In the genomic region with DNA sequence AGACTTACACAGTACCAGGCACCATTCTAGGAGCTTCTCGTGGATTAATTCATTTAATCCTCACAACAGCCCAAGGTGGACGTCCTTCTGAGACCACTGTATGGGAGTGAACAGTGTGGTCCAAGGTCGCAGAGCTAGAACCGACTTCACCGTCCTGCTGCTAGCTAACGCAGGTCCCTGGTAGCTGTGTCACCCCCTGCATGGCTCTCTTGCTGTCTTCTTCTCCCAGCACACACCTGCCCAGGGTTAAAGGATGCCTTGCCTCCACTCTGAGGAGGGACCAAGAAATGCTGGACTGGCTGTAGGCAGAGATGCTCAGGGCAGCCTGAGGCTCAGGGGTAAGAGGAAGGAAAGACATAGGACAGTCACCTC, we compare ENCODE assay signal across 17 cellular contexts. TPM values are rescaled to one million over a fixed set of nuclear protein-coding genes. Genes with fewer than 3 reads are reported as not detected.
A peak's percentile ranks its signal among the peaks of the same experiment; 100 is the strongest.
DNase-seq lines count a peak whose midpoint lies in the region; ATAC-seq and TF ChIP-seq lines count a peak whose summit lies in the region.
"Had no signal": no experiment of that assay in that cellular context is flagged by ENCODE, and none has a peak within 500 bp of the region (broad histone marks: within the 10 kb centered on the region; RNA-seq: fewer than 3 reads in every experiment).

No MANE protein-coding gene starts in this region.

- H3K4me3 ChIP-seq in BLaER1: no peak overlapping the region
- H3K4me3 ChIP-seq in osteoblast (ENCODE audit: insufficient read depth, low read length): no peak overlapping the region
- H3K4me3 ChIP-seq: colonic mucosa, ovary had no signal

- H3K79me2 ChIP-seq in H9 (ENCODE audit: insufficient read depth, low read length) (peaks cover 17% of the 10 kb centered on the region), osteoblast (ENCODE audit: insufficient read depth, low read length) (peaks cover 79% of the 10 kb centered on the region)

- no peak overlapping the region for H2BK20ac ChIP-seq in H9 (ENCODE audit: low read depth, low read length, poor library complexity, severe bottlenecking)

- H3K27ac Mint-ChIP-seq in H9 (no peak overlapping the region), chondrocyte (ENCODE audit: unreplicated experiment) (no peak overlapping the region)

- H3K9ac ChIP-seq in BLaER1: peak overlapping the region; percentile 69
- peak overlapping the region; percentile 32 for H3K9ac ChIP-seq in H9 (ENCODE audit: extremely low read depth, insufficient read length, low read length)

- H3K9me3 ChIP-seq in BLaER1: no peaks in the 10 kb centered on the region
- H3K9me3 ChIP-seq in H9 (ENCODE audit: control insufficient read depth, low read depth, low read length): no peaks in the 10 kb centered on the region
- H3K9me3 ChIP-seq in osteoblast (ENCODE audit: low read depth, low read length): no peaks in the 10 kb centered on the region
- H3K9me3 ChIP-seq: colonic mucosa, ovary had no signal

- H3K23me2 ChIP-seq in H9 (ENCODE audit: insufficient read length, low read depth, low read length, poor library complexity, severe bottlenecking): peaks cover 9% of the 10 kb centered on the region

- TF ChIP-seq CTCF in H9 (conservative IDR thresholded peaks at IDR 0.05) (no peak), chondrocyte (IDR thresholded peaks at IDR 0.05) (no peak), osteoblast (IDR thresholded peaks at IDR 0.05; ENCODE audit: extremely low read depth, low read depth, low read length) (no peak), foreskin keratinocyte (conservative IDR thresholded peaks at IDR 0.05) (no peak)

- no peak overlapping the region for H3K23ac ChIP-seq in H9 (ENCODE audit: insufficient read length, low read depth, low read length)

- no peak overlapping the region for H3K4ac ChIP-seq in H9 (ENCODE audit: low read depth, low read length)

- no peak overlapping the region for H3K56ac ChIP-seq in H9 (ENCODE audit: insufficient read length, low read depth, low read length)

- H4K8ac ChIP-seq in H9 (replicated peaks; ENCODE audit: insufficient read length, low read depth, low read length): no peak overlapping the region

- no peak overlapping the region for H2BK15ac ChIP-seq in H9 (ENCODE audit: low read depth, low read length)

- no peak overlapping the region; the same call in 1 of the 2 replicates for H3K14ac ChIP-seq in H9 (ENCODE audit: insufficient read depth, low read length)

- no peak overlapping the region for H2BK12ac ChIP-seq in H9 (ENCODE audit: insufficient read length, low read depth, low read length)

- H3K4me1 ChIP-seq in BLaER1 (peaks cover 86% of the 10 kb centered on the region), H9 (ENCODE audit: insufficient read depth, low read length) (no peaks in the 10 kb centered on the region; the same call in 1 of the 2 replicates), osteoblast (ENCODE audit: insufficient read depth, low read length) (peaks cover 46% of the 10 kb centered on the region), foreskin keratinocyte (peaks cover 14% of the 10 kb centered on the region)

- H3K4me2 ChIP-seq in BLaER1: peak overlapping the region; percentile 99
- no peak overlapping the region for H3K4me2 ChIP-seq in H9 (ENCODE audit: insufficient read depth, insufficient read length, low read length)
- no peak overlapping the region for H3K4me2 ChIP-seq in osteoblast (ENCODE audit: insufficient read depth, low read length)

- no peak overlapping the region for H2BK5ac ChIP-seq in H9 (ENCODE audit: insufficient read length, low read length)

- H3K79me1 ChIP-seq in H9 (ENCODE audit: insufficient read depth, low read depth, low read length, poor library complexity, severe bottlenecking): peaks cover 5% of the 10 kb centered on the region

- no peak overlapping the region for H3K18ac ChIP-seq in H9 (ENCODE audit: insufficient read length, low read depth, low read length)

- H3K4me3 Mint-ChIP-seq in H9: no peak overlapping the region
- no peak overlapping the region for H3K4me3 Mint-ChIP-seq in chondrocyte (ENCODE audit: unreplicated experiment)

- WGBS in H9 (ENCODE audit: extremely low coverage, insufficient read length, low lambda C conversion rate): no CpG with 5 or more reads among the region's 6 CpGs

- ATAC-seq in foreskin keratinocyte: no peak

- no peaks in the 10 kb centered on the region for H3K27me3 Mint-ChIP-seq in H9 (ENCODE audit: low read depth)
- H3K27me3 Mint-ChIP-seq in chondrocyte (ENCODE audit: low read depth): no peaks in the 10 kb centered on the region

- H2AFZ ChIP-seq in H9 (ENCODE audit: low read length) (no peak overlapping the region), osteoblast (ENCODE audit: low read length) (no peak overlapping the region)

- no peak overlapping the region for H4K5ac ChIP-seq in H9 (ENCODE audit: insufficient read length, low read depth, low read length)

- H2AK5ac ChIP-seq in H9 (ENCODE audit: insufficient read length, low read length): no peak overlapping the region

- no peak overlapping the region for H3T11ph ChIP-seq in H9 (ENCODE audit: low read length)

- peak overlapping the region; percentile 98 for H3K27ac ChIP-seq in BLaER1
- no peak overlapping the region for H3K27ac ChIP-seq in H9 (ENCODE audit: insufficient read length, low read depth, low read length)
- peak overlapping the region; percentile 77 for H3K27ac ChIP-seq in osteoblast (ENCODE audit: low read depth, low read length)
- H3K27ac ChIP-seq in foreskin keratinocyte: no peak overlapping the region
- H3K27ac ChIP-seq: colonic mucosa, ovary had no signal

- DNase-seq in H9 (no peak), chondrocyte (ENCODE audit: low spot score) (peak; percentile 47), osteoblast (ENCODE audit: insufficient read length, low spot score, missing footprints) (no peak), NCI-H146 (lab: John Stamatoyannopoulos, UW) (no peak), foreskin keratinocyte (no peak), NCI-H82 treated with DMSO at 0.1 percent for 48 hours (lab: John Stamatoyannopoulos, UW; ENCODE audit: unreplicated experiment) (no peak)
- DNase-seq in activated naive CD4-positive, alpha-beta T cell (lab: John Stamatoyannopoulos, UW): no peak
- DNase-seq: activated CD4-positive, alpha-beta T cell treated with anti-CD3 and anti-CD28 coated beads, Interleukin-2, amount 50 U/mL, for 48 hours; C1 segment of cervical spinal cord; colonic mucosa; NCI-H1694 treated with DMSO at 0.1 percent for 48 hours had no signal

- H3K27me3 ChIP-seq in BLaER1 (no peaks in the 10 kb centered on the region), H9 (ENCODE audit: insufficient read depth, low read length) (no peaks in the 10 kb centered on the region), osteoblast (ENCODE audit: insufficient read depth, low read length) (no peaks in the 10 kb centered on the region), foreskin keratinocyte (no peaks in the 10 kb centered on the region)
- H3K27me3 ChIP-seq: colonic mucosa, ovary had no signal

- H4K20me1 ChIP-seq in BLaER1 (peaks cover 73% of the 10 kb centered on the region), H9 (ENCODE audit: control insufficient read depth, insufficient read depth, insufficient read length) (no peaks in the 10 kb centered on the region), osteoblast (ENCODE audit: insufficient read depth, low read length) (peaks cover 52% of the 10 kb centered on the region)

- H3K4me1 Mint-ChIP-seq in H9 (peaks cover 36 to 45% of the 10 kb centered on the region in 2 experiments), chondrocyte (ENCODE audit: low read depth) (peaks cover 55% of the 10 kb centered on the region)

- H3K36me3 ChIP-seq in BLaER1 (peaks cover 7% of the 10 kb centered on the region; the same call in 1 of the 2 replicates), osteoblast (ENCODE audit: insufficient read depth, low read length) (peaks cover 12% of the 10 kb centered on the region)
- H3K36me3 ChIP-seq: colonic mucosa, ovary had no signal

- no peak overlapping the region for H4K91ac ChIP-seq in H9 (ENCODE audit: insufficient read length, low read depth, low read length)

- peaks cover 0 to 2% (median 0%) of the 10 kb centered on the region in 3 experiments; a peak in 1 of 7 replicates for H3K36me3 Mint-ChIP-seq in H9 (ENCODE audit: insufficient read depth in 1 of 3, low read depth in 3 of 3)
- no peaks in the 10 kb centered on the region for H3K36me3 Mint-ChIP-seq in chondrocyte (ENCODE audit: low read depth)

- H2BK120ac ChIP-seq in H9 (ENCODE audit: low read depth, low read length, poor library complexity, severe bottlenecking): no peak overlapping the region

- no peaks in the 10 kb centered on the region; a peak in 1 of 5 replicates for H3K9me3 Mint-ChIP-seq in H9
- no peaks in the 10 kb centered on the region for H3K9me3 Mint-ChIP-seq in chondrocyte (ENCODE audit: low read depth)
- H3K9me3 Mint-ChIP-seq: activated T-helper 1 cell treated with anti-CD3 and anti-CD28 coated beads, Interleukin-12 subunit alpha, Interleukin-12 subunit beta, Interleukin-2, Interleukin-4 antibody, amounts not matched to agents 30 ng/mL and 10 ng/mL and 1 ng/mL, durations not matched to agents 14 hours and 24 hours and 36 hours had no signal

RNA-seq across cellular contexts. Expression of gene AKT2, which starts 3.0 kb away (rescaled TPM):
- 142 and 150 TPM in 2 replicates for total RNA-seq in H9 (2021)
- 99.9 to 136 TPM (median 100 TPM) in 3 replicates for total RNA-seq in chondrocyte
- 115 and 118 TPM in 2 replicates for total RNA-seq in osteoblast
- 110 and 111 TPM in 2 replicates for total RNA-seq in foreskin keratinocyte
- 81.6 and 89.1 TPM in 2 replicates for polyA plus RNA-seq in foreskin keratinocyte

RNA-seq across cellular contexts. Expression of gene CCNP, which starts 55.7 kb away (rescaled TPM):
- 0.31 and 0.35 TPM in 2 replicates for total RNA-seq in H9 (2021)
- 0.52 to 0.73 TPM (median 0.59 TPM) in 3 replicates for total RNA-seq in chondrocyte
- total RNA-seq in osteoblast: 0.29 TPM in 1 of 2 replicates, not detected in the other
- total RNA-seq in foreskin keratinocyte: 0.11 and 0.24 TPM in 2 replicates
- polyA plus RNA-seq in foreskin keratinocyte: 0.29 and 0.38 TPM in 2 replicates
- total RNA-seq: activated T-helper 1 cell treated with anti-CD3 and anti-CD28 coated beads, Interleukin-12 subunit alpha, Interleukin-12 subunit beta, Interleukin-2, Interleukin-4 antibody, amounts not matched to agents 30 ng/mL and 10 ng/mL and 1 ng/mL, durations not matched to agents 14 hours and 24 hours and 36 hours; Daoy; glomerular endothelial cell; mononuclear cell had no signal

Comparison
In these comparisons a context has a peak if more than half of its experiments do, and no peak if none do; other contexts are left out.
1. H3K27ac ChIP-seq: peak in BLaER1 (single experiment) and osteoblast (single experiment); none in H9 (single experiment) and foreskin keratinocyte (single experiment).